In the genomic region with DNA sequence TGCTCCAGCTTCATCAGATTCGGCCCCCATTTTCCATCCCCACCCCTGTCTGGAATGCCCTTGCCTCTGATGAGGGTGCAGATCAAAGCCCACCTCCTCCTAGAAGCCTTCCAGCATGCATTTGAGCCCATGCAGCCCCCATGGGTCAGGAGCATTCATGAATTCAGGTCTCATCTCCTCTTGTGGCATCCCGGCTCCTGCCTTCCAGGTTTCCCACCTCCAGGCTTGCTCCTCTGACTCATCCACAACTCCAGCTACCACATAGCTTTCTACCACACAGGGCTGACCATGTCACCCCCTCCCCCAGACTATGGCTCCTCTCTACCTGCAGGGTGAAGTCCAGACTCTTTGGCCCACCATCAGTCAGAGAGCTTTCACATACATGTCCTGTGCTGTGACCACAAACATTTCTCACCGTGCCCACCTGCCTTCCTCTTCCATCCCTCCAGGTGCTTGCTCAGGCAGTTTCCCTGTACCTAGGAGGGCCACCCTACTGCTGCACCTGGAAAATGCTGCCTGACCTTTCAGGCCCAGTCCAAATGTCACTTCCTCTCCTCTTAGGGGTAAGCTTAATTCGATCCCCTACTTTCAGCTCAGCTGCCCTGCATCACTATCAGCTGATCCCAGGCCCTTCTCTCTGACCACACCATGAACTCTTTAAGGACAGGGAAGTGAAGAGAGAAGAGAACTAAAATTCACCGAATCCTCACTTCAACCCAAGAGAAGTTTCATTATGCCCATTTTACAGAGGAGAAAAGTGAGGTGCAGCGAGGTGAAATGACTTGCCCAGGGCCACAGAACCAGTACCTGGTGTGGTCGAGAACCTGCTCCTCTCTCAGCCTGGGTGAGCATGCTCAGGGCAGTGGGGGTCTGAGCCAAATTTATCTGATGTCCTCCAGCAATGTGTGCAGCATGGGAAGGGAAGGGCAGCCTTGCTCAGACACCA, we compare ENCODE assay signal across 1 cellular context.
TF ChIP-seq lines count a peak whose summit lies in the region.

No MANE protein-coding gene starts in this region.

TF ChIP-seq in HCT116, 20 proteins besides CTCF, POLR2A, EP300 and RAD21 (continued from another document):
- TF ChIP-seq, protein P1, sequence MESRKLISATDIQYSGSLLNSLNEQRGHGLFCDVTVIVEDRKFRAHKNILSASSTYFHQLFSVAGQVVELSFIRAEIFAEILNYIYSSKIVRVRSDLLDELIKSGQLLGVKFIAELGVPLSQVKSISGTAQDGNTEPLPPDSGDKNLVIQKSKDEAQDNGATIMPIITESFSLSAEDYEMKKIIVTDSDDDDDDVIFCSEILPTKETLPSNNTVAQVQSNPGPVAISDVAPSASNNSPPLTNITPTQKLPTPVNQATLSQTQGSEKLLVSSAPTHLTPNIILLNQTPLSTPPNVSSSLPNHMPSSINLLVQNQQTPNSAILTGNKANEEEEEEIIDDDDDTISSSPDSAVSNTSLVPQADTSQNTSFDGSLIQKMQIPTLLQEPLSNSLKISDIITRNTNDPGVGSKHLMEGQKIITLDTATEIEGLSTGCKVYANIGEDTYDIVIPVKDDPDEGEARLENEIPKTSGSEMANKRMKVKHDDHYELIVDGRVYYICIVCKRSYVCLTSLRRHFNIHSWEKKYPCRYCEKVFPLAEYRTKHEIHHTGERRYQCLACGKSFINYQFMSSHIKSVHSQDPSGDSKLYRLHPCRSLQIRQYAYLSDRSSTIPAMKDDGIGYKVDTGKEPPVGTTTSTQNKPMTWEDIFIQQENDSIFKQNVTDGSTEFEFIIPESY (IDR thresholded peaks at IDR 0.05; ENCODE audit: extremely low read depth, insufficient replicate concordance, low read length) = no peak
- no peak for TF ChIP-seq CBX3 (IDR thresholded peaks at IDR 0.05; ENCODE audit: low read depth)
- no peak for TF ChIP-seq ZFX (IDR thresholded peaks at IDR 0.05)
- TF ChIP-seq FOSL1 (IDR thresholded peaks at IDR 0.05; ENCODE audit: low read depth) = no peak
- TF ChIP-seq SIN3A (IDR thresholded peaks at IDR 0.05; ENCODE audit: low read depth) = no peak
- TF ChIP-seq, protein P2, sequence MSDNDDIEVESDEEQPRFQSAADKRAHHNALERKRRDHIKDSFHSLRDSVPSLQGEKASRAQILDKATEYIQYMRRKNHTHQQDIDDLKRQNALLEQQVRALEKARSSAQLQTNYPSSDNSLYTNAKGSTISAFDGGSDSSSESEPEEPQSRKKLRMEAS (IDR thresholded peaks at IDR 0.05) = no peak
- no peak for TF ChIP-seq ELF1 (IDR thresholded peaks at IDR 0.05; ENCODE audit: borderline replicate concordance, low read depth)
- TF ChIP-seq TCF7L2 (IDR thresholded peaks at IDR 0.05; ENCODE audit: borderline replicate concordance, extremely low read depth, insufficient read depth, insufficient read length) = no peak
- no peak for TF ChIP-seq POLR2AphosphoS5 (IDR thresholded peaks at IDR 0.05; ENCODE audit: low read depth, low read length)
- TF ChIP-seq EGR1 (IDR thresholded peaks at IDR 0.05; ENCODE audit: low read depth) = no peak
- no peak for TF ChIP-seq CEBPB (IDR thresholded peaks at IDR 0.05; ENCODE audit: low read depth)
- no peak for TF ChIP-seq JUND (IDR thresholded peaks at IDR 0.05)
- TF ChIP-seq, protein P3, sequence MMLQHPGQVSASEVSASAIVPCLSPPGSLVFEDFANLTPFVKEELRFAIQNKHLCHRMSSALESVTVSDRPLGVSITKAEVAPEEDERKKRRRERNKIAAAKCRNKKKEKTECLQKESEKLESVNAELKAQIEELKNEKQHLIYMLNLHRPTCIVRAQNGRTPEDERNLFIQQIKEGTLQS (IDR thresholded peaks at IDR 0.05) = no peak
- no peak for TF ChIP-seq SRF (IDR thresholded peaks at IDR 0.05; ENCODE audit: low read depth)
